9 cellular contexts compared by ENCODE assay signal in the genomic region with DNA sequence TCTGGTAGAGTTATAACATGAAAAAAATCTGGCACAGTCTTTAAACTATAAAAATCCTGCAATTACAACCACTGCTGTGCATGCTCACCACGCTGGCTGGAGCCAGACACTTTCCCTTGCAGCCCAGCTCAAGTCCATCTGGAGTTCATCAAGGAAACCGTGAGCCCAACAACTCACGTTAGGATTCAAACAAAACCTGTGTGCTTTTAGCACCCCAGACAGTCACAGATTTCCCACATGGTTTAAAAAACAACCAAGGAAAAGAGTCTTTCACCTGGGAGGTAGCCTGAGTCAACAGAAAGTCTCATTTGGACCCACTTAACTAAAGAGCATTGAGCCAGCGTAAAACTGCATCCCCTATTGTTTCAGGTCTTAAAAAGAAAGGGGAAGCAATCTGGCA. TPM values are rescaled to one million over a fixed set of nuclear protein-coding genes. Genes with fewer than 3 reads are reported as not detected.
DNase-seq lines count a peak whose midpoint lies in the region; ATAC-seq and TF ChIP-seq lines count a peak whose summit lies in the region.
"Had no signal": no experiment of that assay in that cellular context is flagged by ENCODE, and none has a peak within 500 bp of the region (broad histone marks: within the 10 kb centered on the region; RNA-seq: fewer than 3 reads in every experiment).

No MANE protein-coding gene starts in this region.

- ATAC-seq in WTC11 (no peak), HG02970 (IDR thresholded peaks at IDR 0.05; ENCODE audit: low FRiP score, unreplicated experiment) (no peak), HG03520 (IDR thresholded peaks at IDR 0.05; ENCODE audit: unreplicated experiment) (no peak)

- peaks cover 6% of the 10 kb centered on the region for H3F3A ChIP-seq in smooth muscle cell (ENCODE audit: low read depth)

- H3K9me3 ChIP-seq in smooth muscle cell (replicated peaks; ENCODE audit: low read depth) = no peaks in the 10 kb centered on the region

- no peaks in the 10 kb centered on the region for H4K20me1 ChIP-seq in smooth muscle cell (ENCODE audit: low read depth)

- CTCF ChIA-PET in WTC11 (lab: Charles Lee) = no interaction called here

- TF ChIP-seq CTCF in HFF-Myc (IDR thresholded peaks at IDR 0.05; ENCODE audit: low read depth, low read length, missing control alignments) = no peak
- TF ChIP-seq CTCF in WTC11 (IDR thresholded peaks at IDR 0.05) = no peak
- TF ChIP-seq CTCF in smooth muscle cell (IDR thresholded peaks at IDR 0.05; ENCODE audit: borderline replicate concordance, insufficient read depth, poor library complexity, severe bottlenecking) = no peak

- 23% methylated on average over 4 of the region's 4 CpGs for WGBS in smooth muscle cell (ENCODE audit: low lambda C conversion rate)

- H3K4me3 ChIP-seq in HFF-Myc (replicated peaks; ENCODE audit: low read depth, low read length) (peak overlapping the region; percentile 25; the same call in 1 of the 2 replicates), smooth muscle cell (peak overlapping the region; percentile 97)

- peak overlapping the region; percentile 88 for H3K27ac Mint-ChIP-seq in WTC11
- H3K27ac Mint-ChIP-seq: memory B cell had no signal

- H3K9me3 Mint-ChIP-seq in WTC11 = no peaks in the 10 kb centered on the region
- H3K9me3 Mint-ChIP-seq: memory B cell had no signal

- peak overlapping the region; percentile 63 for H3K27ac ChIP-seq in smooth muscle cell (ENCODE audit: low read depth)

- no peak overlapping the region for H3K9ac ChIP-seq in smooth muscle cell (ENCODE audit: low read depth)

- no peaks in the 10 kb centered on the region for H3K27me3 ChIP-seq in smooth muscle cell (ENCODE audit: low read depth)

- peaks cover 12% of the 10 kb centered on the region for H3K79me2 ChIP-seq in smooth muscle cell (ENCODE audit: low read depth)

- POLR2A ChIA-PET in WTC11 (lab: Charles Lee) = no interaction called here

- DNase-seq in HFF-Myc (ENCODE audit: extremely low read depth, low read depth) (peak; percentile 79), WTC11 (ENCODE audit: low spot score) (no peak), hepatic stellate cell (ENCODE audit: low spot score) (peak; percentile 22), smooth muscle cell (lab: John Stamatoyannopoulos, UW; ENCODE audit: unreplicated experiment) (no peak), mesenteric fat pad (ENCODE audit: low spot score) (no peak), amniotic stem cell (lab: John Stamatoyannopoulos, UW) (no peak)

- H3K4me1 Mint-ChIP-seq in WTC11 = peaks cover 43% of the 10 kb centered on the region
- H3K4me1 Mint-ChIP-seq: memory B cell had no signal

- peaks cover 14% of the 10 kb centered on the region for H3K27me3 Mint-ChIP-seq in WTC11 (ENCODE audit: low read depth)

- H3K4me1 ChIP-seq in smooth muscle cell (ENCODE audit: low read depth) = peaks cover 39% of the 10 kb centered on the region

- peaks cover 16% of the 10 kb centered on the region for H3K36me3 Mint-ChIP-seq in WTC11
- H3K36me3 Mint-ChIP-seq: memory B cell had no signal

- H2AFZ ChIP-seq in smooth muscle cell (ENCODE audit: low read depth) = no peak overlapping the region

- H3K36me3 ChIP-seq in smooth muscle cell (ENCODE audit: low read depth) = no peaks in the 10 kb centered on the region

- peak overlapping the region; percentile 99 for H3K4me2 ChIP-seq in smooth muscle cell

- no peak overlapping the region for H3K4me3 Mint-ChIP-seq in WTC11
- H3K4me3 Mint-ChIP-seq: memory B cell had no signal

TF ChIP-seq in WTC11, 78 proteins besides CTCF, POLR2A, EP300 and RAD21 (continues in another document):
- TF ChIP-seq, protein P1, sequence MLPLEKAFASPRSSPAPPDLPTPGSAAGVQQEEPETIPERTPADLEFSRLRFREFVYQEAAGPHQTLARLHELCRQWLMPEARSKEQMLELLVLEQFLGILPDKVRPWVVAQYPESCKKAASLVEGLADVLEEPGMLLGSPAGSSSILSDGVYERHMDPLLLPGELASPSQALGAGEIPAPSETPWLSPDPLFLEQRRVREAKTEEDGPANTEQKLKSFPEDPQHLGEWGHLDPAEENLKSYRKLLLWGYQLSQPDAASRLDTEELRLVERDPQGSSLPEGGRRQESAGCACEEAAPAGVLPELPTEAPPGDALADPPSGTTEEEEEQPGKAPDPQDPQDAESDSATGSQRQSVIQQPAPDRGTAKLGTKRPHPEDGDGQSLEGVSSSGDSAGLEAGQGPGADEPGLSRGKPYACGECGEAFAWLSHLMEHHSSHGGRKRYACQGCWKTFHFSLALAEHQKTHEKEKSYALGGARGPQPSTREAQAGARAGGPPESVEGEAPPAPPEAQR (CRISPR knock-in tag; IDR thresholded peaks at IDR 0.05) = no peak
- TF ChIP-seq, protein P2, sequence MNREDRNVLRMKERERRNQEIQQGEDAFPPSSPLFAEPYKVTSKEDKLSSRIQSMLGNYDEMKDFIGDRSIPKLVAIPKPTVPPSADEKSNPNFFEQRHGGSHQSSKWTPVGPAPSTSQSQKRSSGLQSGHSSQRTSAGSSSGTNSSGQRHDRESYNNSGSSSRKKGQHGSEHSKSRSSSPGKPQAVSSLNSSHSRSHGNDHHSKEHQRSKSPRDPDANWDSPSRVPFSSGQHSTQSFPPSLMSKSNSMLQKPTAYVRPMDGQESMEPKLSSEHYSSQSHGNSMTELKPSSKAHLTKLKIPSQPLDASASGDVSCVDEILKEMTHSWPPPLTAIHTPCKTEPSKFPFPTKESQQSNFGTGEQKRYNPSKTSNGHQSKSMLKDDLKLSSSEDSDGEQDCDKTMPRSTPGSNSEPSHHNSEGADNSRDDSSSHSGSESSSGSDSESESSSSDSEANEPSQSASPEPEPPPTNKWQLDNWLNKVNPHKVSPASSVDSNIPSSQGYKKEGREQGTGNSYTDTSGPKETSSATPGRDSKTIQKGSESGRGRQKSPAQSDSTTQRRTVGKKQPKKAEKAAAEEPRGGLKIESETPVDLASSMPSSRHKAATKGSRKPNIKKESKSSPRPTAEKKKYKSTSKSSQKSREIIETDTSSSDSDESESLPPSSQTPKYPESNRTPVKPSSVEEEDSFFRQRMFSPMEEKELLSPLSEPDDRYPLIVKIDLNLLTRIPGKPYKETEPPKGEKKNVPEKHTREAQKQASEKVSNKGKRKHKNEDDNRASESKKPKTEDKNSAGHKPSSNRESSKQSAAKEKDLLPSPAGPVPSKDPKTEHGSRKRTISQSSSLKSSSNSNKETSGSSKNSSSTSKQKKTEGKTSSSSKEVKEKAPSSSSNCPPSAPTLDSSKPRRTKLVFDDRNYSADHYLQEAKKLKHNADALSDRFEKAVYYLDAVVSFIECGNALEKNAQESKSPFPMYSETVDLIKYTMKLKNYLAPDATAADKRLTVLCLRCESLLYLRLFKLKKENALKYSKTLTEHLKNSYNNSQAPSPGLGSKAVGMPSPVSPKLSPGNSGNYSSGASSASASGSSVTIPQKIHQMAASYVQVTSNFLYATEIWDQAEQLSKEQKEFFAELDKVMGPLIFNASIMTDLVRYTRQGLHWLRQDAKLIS (CRISPR knock-in tag; IDR thresholded peaks at IDR 0.05; ENCODE audit: borderline replicate concordance) = no peak
- TF ChIP-seq HMGA2 (CRISPR knock-in tag; IDR thresholded peaks at IDR 0.05) = no peak
- TF ChIP-seq TEAD1 (CRISPR knock-in tag; IDR thresholded peaks at IDR 0.05) = no peak
- TF ChIP-seq, protein P3, sequence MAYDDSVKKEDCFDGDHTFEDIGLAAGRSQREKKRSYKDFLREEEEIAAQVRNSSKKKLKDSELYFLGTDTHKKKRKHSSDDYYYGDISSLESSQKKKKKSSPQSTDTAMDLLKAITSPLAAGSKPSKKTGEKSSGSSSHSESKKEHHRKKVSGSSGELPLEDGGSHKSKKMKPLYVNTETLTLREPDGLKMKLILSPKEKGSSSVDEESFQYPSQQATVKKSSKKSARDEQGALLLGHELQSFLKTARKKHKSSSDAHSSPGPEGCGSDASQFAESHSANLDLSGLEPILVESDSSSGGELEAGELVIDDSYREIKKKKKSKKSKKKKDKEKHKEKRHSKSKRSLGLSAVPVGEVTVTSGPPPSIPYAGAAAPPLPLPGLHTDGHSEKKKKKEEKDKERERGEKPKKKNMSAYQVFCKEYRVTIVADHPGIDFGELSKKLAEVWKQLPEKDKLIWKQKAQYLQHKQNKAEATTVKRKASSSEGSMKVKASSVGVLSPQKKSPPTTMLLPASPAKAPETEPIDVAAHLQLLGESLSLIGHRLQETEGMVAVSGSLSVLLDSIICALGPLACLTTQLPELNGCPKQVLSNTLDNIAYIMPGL (CRISPR knock-in tag; IDR thresholded peaks at IDR 0.05) = no peak
- TF ChIP-seq, protein P4, sequence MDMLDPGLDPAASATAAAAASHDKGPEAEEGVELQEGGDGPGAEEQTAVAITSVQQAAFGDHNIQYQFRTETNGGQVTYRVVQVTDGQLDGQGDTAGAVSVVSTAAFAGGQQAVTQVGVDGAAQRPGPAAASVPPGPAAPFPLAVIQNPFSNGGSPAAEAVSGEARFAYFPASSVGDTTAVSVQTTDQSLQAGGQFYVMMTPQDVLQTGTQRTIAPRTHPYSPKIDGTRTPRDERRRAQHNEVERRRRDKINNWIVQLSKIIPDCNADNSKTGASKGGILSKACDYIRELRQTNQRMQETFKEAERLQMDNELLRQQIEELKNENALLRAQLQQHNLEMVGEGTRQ (CRISPR knock-in tag; IDR thresholded peaks at IDR 0.05) = no peak
- TF ChIP-seq NFYB (CRISPR knock-in tag; conservative IDR thresholded peaks at IDR 0.05; ENCODE audit: low read depth) = no peak
- TF ChIP-seq, protein P5, sequence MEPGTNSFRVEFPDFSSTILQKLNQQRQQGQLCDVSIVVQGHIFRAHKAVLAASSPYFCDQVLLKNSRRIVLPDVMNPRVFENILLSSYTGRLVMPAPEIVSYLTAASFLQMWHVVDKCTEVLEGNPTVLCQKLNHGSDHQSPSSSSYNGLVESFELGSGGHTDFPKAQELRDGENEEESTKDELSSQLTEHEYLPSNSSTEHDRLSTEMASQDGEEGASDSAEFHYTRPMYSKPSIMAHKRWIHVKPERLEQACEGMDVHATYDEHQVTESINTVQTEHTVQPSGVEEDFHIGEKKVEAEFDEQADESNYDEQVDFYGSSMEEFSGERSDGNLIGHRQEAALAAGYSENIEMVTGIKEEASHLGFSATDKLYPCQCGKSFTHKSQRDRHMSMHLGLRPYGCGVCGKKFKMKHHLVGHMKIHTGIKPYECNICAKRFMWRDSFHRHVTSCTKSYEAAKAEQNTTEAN (CRISPR knock-in tag; IDR thresholded peaks at IDR 0.05) = no peak
- no peak for TF ChIP-seq JUN (CRISPR knock-in tag; IDR thresholded peaks at IDR 0.05)

RNA-seq across cellular contexts. Expression of a gene that starts 4.7 kb away (rescaled TPM):
- 7.8 to 13.0 TPM (median 8.5 TPM) in 3 replicates for total RNA-seq in WTC11 (2021)
- 19.9 and 22.4 TPM in 2 replicates for total RNA-seq in smooth muscle cell
- 6.7 and 9.0 TPM in 2 replicates for polyA plus RNA-seq in smooth muscle cell
- 17.6 TPM for total RNA-seq in mesenteric fat pad

Comparison
In these comparisons a context has a peak if more than half of its experiments do, and no peak if none do; other contexts are left out.
1. DNase-seq: peak in HFF-Myc (single experiment) and hepatic stellate cell (single experiment); none in WTC11 (single experiment), smooth muscle cell (single experiment), mesenteric fat pad (single experiment) and amniotic stem cell (single experiment).